ENCODE assay signal across 2 cellular contexts in the genomic region with DNA sequence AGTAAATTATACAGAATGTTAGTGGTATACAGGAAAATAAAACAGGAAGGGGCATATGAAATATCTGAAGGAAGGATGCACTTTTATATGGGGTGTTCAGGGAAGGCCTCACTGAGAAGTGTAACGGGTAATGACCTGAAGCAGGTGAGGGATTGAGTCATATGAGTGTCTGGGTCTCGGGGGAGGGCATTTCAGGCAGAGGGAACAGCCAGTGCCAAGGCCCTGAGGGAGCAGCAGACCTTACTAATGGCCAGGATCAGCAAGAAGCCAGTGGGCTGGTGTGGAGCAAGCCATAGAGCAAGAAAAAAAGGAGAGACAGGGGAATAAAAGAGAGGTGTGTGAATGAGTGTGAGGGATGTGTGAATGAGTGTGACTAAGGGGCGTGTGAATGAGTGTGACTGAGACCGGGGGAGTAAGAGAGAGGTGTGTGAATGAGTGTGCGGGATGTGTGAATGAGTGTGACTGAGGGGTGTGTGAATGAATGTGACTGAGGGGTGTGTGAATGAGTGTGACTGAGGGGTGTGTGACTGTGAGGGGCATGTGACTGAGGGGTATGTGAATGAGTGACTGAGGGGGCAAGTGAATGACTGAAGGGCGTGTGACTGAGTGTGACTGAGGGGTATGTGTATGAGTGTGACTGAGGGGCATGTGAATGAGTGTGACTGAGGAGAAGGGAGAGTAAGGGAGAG.
TF ChIP-seq lines count a peak whose summit lies in the region.

No MANE protein-coding gene starts in this region.

TF ChIP-seq in IMR-90, 13 proteins besides CTCF, POLR2A, EP300 and RAD21 (continued from another document):
- TF ChIP-seq, protein P1, sequence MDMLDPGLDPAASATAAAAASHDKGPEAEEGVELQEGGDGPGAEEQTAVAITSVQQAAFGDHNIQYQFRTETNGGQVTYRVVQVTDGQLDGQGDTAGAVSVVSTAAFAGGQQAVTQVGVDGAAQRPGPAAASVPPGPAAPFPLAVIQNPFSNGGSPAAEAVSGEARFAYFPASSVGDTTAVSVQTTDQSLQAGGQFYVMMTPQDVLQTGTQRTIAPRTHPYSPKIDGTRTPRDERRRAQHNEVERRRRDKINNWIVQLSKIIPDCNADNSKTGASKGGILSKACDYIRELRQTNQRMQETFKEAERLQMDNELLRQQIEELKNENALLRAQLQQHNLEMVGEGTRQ (IDR thresholded peaks at IDR 0.05; ENCODE audit: low read depth, low read length): no peak
- TF ChIP-seq MXI1 (IDR thresholded peaks at IDR 0.05; ENCODE audit: borderline replicate concordance, low read depth, low read length) (no peak), BHLHE40 (IDR thresholded peaks at IDR 0.05; ENCODE audit: low read depth, low read length) (no peak), NFE2L2 (IDR thresholded peaks at IDR 0.05; ENCODE audit: low read depth, low read length) (no peak), CEBPB (IDR thresholded peaks at IDR 0.05; ENCODE audit: low read depth, low read length) (no peak), FOS (IDR thresholded peaks at IDR 0.05; ENCODE audit: low read depth, low read length) (no peak)
- TF ChIP-seq, protein P2, sequence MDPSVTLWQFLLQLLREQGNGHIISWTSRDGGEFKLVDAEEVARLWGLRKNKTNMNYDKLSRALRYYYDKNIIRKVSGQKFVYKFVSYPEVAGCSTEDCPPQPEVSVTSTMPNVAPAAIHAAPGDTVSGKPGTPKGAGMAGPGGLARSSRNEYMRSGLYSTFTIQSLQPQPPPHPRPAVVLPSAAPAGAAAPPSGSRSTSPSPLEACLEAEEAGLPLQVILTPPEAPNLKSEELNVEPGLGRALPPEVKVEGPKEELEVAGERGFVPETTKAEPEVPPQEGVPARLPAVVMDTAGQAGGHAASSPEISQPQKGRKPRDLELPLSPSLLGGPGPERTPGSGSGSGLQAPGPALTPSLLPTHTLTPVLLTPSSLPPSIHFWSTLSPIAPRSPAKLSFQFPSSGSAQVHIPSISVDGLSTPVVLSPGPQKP (IDR thresholded peaks at IDR 0.05; ENCODE audit: borderline replicate concordance, low read depth, low read length): no peak

TF ChIP-seq in GM23338, 12 proteins besides CTCF, POLR2A, EP300 and RAD21 (continued from another document):
- TF ChIP-seq, protein P3, sequence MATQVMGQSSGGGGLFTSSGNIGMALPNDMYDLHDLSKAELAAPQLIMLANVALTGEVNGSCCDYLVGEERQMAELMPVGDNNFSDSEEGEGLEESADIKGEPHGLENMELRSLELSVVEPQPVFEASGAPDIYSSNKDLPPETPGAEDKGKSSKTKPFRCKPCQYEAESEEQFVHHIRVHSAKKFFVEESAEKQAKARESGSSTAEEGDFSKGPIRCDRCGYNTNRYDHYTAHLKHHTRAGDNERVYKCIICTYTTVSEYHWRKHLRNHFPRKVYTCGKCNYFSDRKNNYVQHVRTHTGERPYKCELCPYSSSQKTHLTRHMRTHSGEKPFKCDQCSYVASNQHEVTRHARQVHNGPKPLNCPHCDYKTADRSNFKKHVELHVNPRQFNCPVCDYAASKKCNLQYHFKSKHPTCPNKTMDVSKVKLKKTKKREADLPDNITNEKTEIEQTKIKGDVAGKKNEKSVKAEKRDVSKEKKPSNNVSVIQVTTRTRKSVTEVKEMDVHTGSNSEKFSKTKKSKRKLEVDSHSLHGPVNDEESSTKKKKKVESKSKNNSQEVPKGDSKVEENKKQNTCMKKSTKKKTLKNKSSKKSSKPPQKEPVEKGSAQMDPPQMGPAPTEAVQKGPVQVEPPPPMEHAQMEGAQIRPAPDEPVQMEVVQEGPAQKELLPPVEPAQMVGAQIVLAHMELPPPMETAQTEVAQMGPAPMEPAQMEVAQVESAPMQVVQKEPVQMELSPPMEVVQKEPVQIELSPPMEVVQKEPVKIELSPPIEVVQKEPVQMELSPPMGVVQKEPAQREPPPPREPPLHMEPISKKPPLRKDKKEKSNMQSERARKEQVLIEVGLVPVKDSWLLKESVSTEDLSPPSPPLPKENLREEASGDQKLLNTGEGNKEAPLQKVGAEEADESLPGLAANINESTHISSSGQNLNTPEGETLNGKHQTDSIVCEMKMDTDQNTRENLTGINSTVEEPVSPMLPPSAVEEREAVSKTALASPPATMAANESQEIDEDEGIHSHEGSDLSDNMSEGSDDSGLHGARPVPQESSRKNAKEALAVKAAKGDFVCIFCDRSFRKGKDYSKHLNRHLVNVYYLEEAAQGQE (IDR thresholded peaks at IDR 0.05; ENCODE audit: unreplicated experiment): no peak
- TF ChIP-seq ZNF331 (CRISPR knock-in tag; IDR thresholded peaks at IDR 0.05; ENCODE audit: low read depth) (no peak), CREB1 (CRISPR knock-in tag; IDR thresholded peaks at IDR 0.05; ENCODE audit: low read depth) (no peak), POLR2AphosphoS5 (IDR thresholded peaks at IDR 0.05; ENCODE audit: low read depth) (no peak), STAT1 (IDR thresholded peaks at IDR 0.05; ENCODE audit: unreplicated experiment) (no peak), EZH2 (IDR thresholded peaks at IDR 0.05; ENCODE audit: low read depth, unreplicated experiment) (no peak), EZH2phosphoT487 (IDR thresholded peaks at IDR 0.05; ENCODE audit: unreplicated experiment) (no peak), JUNB (IDR thresholded peaks at IDR 0.05; ENCODE audit: unreplicated experiment) (no peak)
- TF ChIP-seq, protein P4, sequence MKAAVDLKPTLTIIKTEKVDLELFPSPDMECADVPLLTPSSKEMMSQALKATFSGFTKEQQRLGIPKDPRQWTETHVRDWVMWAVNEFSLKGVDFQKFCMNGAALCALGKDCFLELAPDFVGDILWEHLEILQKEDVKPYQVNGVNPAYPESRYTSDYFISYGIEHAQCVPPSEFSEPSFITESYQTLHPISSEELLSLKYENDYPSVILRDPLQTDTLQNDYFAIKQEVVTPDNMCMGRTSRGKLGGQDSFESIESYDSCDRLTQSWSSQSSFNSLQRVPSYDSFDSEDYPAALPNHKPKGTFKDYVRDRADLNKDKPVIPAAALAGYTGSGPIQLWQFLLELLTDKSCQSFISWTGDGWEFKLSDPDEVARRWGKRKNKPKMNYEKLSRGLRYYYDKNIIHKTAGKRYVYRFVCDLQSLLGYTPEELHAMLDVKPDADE (IDR thresholded peaks at IDR 0.05): no peak
- TF ChIP-seq, protein P5, sequence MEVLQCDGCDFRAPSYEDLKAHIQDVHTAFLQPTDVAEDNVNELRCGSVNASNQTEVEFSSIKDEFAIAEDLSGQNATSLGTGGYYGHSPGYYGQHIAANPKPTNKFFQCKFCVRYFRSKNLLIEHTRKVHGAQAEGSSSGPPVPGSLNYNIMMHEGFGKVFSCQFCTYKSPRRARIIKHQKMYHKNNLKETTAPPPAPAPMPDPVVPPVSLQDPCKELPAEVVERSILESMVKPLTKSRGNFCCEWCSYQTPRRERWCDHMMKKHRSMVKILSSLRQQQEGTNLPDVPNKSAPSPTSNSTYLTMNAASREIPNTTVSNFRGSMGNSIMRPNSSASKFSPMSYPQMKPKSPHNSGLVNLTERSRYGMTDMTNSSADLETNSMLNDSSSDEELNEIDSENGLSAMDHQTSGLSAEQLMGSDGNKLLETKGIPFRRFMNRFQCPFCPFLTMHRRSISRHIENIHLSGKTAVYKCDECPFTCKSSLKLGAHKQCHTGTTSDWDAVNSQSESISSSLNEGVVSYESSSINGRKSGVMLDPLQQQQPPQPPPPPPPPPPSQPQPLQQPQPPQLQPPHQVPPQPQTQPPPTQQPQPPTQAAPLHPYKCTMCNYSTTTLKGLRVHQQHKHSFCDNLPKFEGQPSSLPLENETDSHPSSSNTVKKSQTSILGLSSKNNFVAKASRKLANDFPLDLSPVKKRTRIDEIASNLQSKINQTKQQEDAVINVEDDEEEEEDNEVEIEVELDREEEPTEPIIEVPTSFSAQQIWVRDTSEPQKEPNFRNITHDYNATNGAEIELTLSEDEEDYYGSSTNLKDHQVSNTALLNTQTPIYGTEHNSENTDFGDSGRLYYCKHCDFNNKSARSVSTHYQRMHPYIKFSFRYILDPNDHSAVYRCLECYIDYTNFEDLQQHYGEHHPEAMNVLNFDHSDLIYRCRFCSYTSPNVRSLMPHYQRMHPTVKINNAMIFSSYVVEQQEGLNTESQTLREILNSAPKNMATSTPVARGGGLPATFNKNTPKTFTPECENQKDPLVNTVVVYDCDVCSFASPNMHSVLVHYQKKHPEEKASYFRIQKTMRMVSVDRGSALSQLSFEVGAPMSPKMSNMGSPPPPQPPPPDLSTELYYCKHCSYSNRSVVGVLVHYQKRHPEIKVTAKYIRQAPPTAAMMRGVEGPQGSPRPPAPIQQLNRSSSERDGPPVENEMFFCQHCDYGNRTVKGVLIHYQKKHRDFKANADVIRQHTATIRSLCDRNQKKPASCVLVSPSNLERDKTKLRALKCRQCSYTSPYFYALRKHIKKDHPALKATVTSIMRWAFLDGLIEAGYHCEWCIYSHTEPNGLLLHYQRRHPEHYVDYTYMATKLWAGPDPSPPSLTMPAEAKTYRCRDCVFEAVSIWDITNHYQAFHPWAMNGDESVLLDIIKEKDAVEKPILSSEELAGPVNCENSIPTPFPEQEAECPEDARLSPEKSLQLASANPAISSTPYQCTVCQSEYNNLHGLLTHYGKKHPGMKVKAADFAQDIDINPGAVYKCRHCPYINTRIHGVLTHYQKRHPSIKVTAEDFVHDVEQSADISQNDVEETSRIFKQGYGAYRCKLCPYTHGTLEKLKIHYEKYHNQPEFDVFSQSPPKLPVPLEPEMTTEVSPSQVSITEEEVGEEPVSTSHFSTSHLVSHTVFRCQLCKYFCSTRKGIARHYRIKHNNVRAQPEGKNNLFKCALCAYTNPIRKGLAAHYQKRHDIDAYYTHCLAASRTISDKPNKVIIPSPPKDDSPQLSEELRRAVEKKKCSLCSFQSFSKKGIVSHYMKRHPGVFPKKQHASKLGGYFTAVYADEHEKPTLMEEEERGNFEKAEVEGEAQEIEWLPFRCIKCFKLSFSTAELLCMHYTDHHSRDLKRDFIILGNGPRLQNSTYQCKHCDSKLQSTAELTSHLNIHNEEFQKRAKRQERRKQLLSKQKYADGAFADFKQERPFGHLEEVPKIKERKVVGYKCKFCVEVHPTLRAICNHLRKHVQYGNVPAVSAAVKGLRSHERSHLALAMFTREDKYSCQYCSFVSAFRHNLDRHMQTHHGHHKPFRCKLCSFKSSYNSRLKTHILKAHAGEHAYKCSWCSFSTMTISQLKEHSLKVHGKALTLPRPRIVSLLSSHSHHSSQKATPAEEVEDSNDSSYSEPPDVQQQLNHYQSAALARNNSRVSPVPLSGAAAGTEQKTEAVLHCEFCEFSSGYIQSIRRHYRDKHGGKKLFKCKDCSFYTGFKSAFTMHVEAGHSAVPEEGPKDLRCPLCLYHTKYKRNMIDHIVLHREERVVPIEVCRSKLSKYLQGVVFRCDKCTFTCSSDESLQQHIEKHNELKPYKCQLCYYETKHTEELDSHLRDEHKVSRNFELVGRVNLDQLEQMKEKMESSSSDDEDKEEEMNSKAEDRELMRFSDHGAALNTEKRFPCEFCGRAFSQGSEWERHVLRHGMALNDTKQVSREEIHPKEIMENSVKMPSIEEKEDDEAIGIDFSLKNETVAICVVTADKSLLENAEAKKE (CRISPR knock-in tag; IDR thresholded peaks at IDR 0.05): no peak
